8 cellular contexts compared by ENCODE assay signal in the genomic region with DNA sequence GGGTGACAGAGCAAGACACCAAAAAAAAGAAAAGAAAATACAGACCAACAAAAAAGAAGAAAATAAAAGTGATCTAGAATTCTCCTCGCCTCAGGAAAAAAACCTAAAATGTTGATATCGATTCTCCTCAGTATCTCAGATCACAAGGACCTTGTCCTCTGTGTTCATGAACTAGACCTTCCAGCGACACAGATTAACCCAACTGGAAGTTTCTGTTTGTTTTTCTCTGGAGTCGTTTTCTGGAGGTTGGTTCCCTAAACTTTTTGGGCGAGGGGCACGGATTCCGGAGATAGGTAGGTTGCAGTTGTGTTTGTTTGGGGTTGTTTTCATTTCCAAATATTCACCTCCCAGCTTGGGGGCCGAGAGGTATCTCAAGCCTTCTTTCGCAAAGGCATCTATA. TPM values are rescaled to one million over a fixed set of nuclear protein-coding genes. Genes with fewer than 3 reads are reported as not detected.
DNase-seq lines count a peak whose midpoint lies in the region; ATAC-seq and TF ChIP-seq lines count a peak whose summit lies in the region.

No MANE protein-coding gene starts in this region.

- H3K9me3 Mint-ChIP-seq in CD14-positive monocyte (peaks cover 0 to 7% (median 2%) of the 10 kb centered on the region in 7 donors), endodermal cell (peaks cover 4% of the 10 kb centered on the region), osteocyte (ENCODE audit: unreplicated experiment) (no peaks in the 10 kb centered on the region)

- TF ChIP-seq CTCF in CD14-positive monocyte (IDR thresholded peaks at IDR 0.05) (no peak), Loucy (conservative IDR thresholded peaks at IDR 0.05; ENCODE audit: low read length) (no peak), endodermal cell (conservative IDR thresholded peaks at IDR 0.05) (no peak), osteocyte (IDR thresholded peaks at IDR 0.05) (no peak)

- intact Hi-C loops in CD14-positive monocyte (cut with micrococcal nuclease) = loop anchor here (5.0 kb wide), 1 partner anchor 46 kb away; the partner anchor contains the start of gene WSB2 (in 2 of the 2)

- H3K9ac ChIP-seq in Loucy (ENCODE audit: low read depth, low read length, poor library complexity, severe bottlenecking) (no peak overlapping the region), endodermal cell (ENCODE audit: extremely low read depth, low read length, poor library complexity, severe bottlenecking) (no peak overlapping the region)

- H3K27ac ChIP-seq in endodermal cell (ENCODE audit: low read depth, low read length) = no peak overlapping the region

- H3K4me1 ChIP-seq in Loucy (ENCODE audit: insufficient read depth, low read length, poor library complexity, severe bottlenecking) (peaks cover 37% of the 10 kb centered on the region), endodermal cell (ENCODE audit: control insufficient read depth, insufficient read depth, low read length) (no peaks in the 10 kb centered on the region)

- H3K36me3 Mint-ChIP-seq in CD14-positive monocyte (peaks cover 10 to 17% of the 10 kb centered on the region in 2 donors), endodermal cell (ENCODE audit: low read depth) (peaks cover 17% of the 10 kb centered on the region), osteocyte (ENCODE audit: unreplicated experiment) (peaks cover 9% of the 10 kb centered on the region)

- 74 to 78% methylated on average over 4 to 6 of the region's 9 CpGs for WGBS in endodermal cell (ENCODE audit: insufficient coverage in 1 of 2, insufficient read length in 1 of 2), 2 experiments

- H2AFZ ChIP-seq in Loucy (ENCODE audit: low read length) = no peak overlapping the region; the same call in 1 of the 2 replicates

- H3K27ac Mint-ChIP-seq in CD14-positive monocyte (peak overlapping the region in 2 of 7 donors; percentile 50 to 66), endodermal cell (peak overlapping the region; percentile 48), osteocyte (ENCODE audit: unreplicated experiment) (peak overlapping the region; percentile 52)

- H4K20me1 ChIP-seq in Loucy (ENCODE audit: insufficient read depth, low read length, poor library complexity, severe bottlenecking) = peaks cover 17% of the 10 kb centered on the region

- DNase-seq in CD14-positive monocyte (ENCODE audit: low spot score) (no peak), endodermal cell (no peak), osteocyte (ENCODE audit: extremely low spot score, unreplicated experiment) (no peak), dedifferentiated amniotic fluid mesenchymal stem cell (ENCODE audit: extremely low spot score) (no peak)

- peak overlapping the region; percentile 49 for H3K4me2 ChIP-seq in Loucy (ENCODE audit: low read depth, low read length, poor library complexity, severe bottlenecking)

- H3K27me3 Mint-ChIP-seq in CD14-positive monocyte (ENCODE audit: low read depth in 3 of 3) = peaks cover 1 to 11% (median 11%) of the 10 kb centered on the region in 3 donors
- H3K27me3 Mint-ChIP-seq in endodermal cell (ENCODE audit: insufficient read depth) = peaks cover 2% of the 10 kb centered on the region
- H3K27me3 Mint-ChIP-seq in osteocyte (ENCODE audit: unreplicated experiment) = peaks cover 5% of the 10 kb centered on the region

- H3K4me1 Mint-ChIP-seq in CD14-positive monocyte (peaks cover 13% of the 10 kb centered on the region), endodermal cell (peaks cover 11% of the 10 kb centered on the region), osteocyte (ENCODE audit: unreplicated experiment) (peaks cover 11% of the 10 kb centered on the region)

- no peaks in the 10 kb centered on the region for H3F3A ChIP-seq in Loucy (ENCODE audit: low read depth)

- peaks cover 43% of the 10 kb centered on the region for H3K79me2 ChIP-seq in Loucy (ENCODE audit: insufficient read depth, low read length)

- H3K36me3 ChIP-seq in Loucy (ENCODE audit: insufficient read depth, low read length) (peaks cover 21% of the 10 kb centered on the region; the same call in 1 of the 2 replicates), endodermal cell (ENCODE audit: control insufficient read depth, insufficient read depth, low read length) (peaks cover 22% of the 10 kb centered on the region)

- no peaks in the 10 kb centered on the region for H3K27me3 ChIP-seq in Loucy (ENCODE audit: insufficient read depth, low read length, poor library complexity, severe bottlenecking)
- H3K27me3 ChIP-seq in endodermal cell (ENCODE audit: control insufficient read depth, insufficient read depth, low read length, poor library complexity, severe bottlenecking) = no peaks in the 10 kb centered on the region

- no peaks in the 10 kb centered on the region for H3K9me2 ChIP-seq in Loucy (replicated peaks; ENCODE audit: low read depth, low read length)

- peak overlapping the region; percentile 86 to 94 for H3K4me3 Mint-ChIP-seq in CD14-positive monocyte
- H3K4me3 Mint-ChIP-seq in endodermal cell = peak overlapping the region; percentile 82
- H3K4me3 Mint-ChIP-seq in osteocyte (ENCODE audit: unreplicated experiment) = peak overlapping the region; percentile 81

- H3K4me3 ChIP-seq in Loucy (ENCODE audit: low read length, poor library complexity, severe bottlenecking) (peak overlapping the region; percentile 100), endodermal cell (ENCODE audit: low read length) (no peak overlapping the region)

- H3K9me3 ChIP-seq in Loucy (ENCODE audit: insufficient read depth, low read depth, low read length) = no peaks in the 10 kb centered on the region
- H3K9me3 ChIP-seq in endodermal cell (ENCODE audit: control insufficient read depth, low read length) = no peaks in the 10 kb centered on the region

- no peak for ATAC-seq in GM21447 (IDR thresholded peaks at IDR 0.05; ENCODE audit: unreplicated experiment)
- ATAC-seq in HG03354 (IDR thresholded peaks at IDR 0.05; ENCODE audit: poor library complexity, severe bottlenecking, unreplicated experiment) = no peak
- ATAC-seq in GM19463 (IDR thresholded peaks at IDR 0.05; ENCODE audit: unreplicated experiment) = no peak

RNA-seq across cellular contexts. Expression of gene RFC5, which starts 0.6 kb away (rescaled TPM):
- polyA plus RNA-seq in CD14-positive monocyte = 1 to 10 TPM; 6.6 to 7.5 TPM
- total RNA-seq in endodermal cell = 10 to 100 TPM; 32.2 to 46.2 TPM
- 56.0 TPM for polyA plus RNA-seq in endodermal cell (2013, experiment 1 of 2)
- 48.0 TPM for polyA plus RNA-seq in endodermal cell (2013, experiment 2 of 2)
- total RNA-seq in osteocyte = 12.7 and 13.2 TPM in 2 replicates

RNA-seq across cellular contexts. Expression of gene WSB2, which starts 45.0 kb away (rescaled TPM):
- 10 to 100 TPM; 25.4 to 36.3 TPM for polyA plus RNA-seq in CD14-positive monocyte
- total RNA-seq in endodermal cell (10 to 100 TPM; 60.7 to 61.7 TPM), osteocyte (94.7 and 98.2 TPM in 2 replicates)
- 54.5 TPM for polyA plus RNA-seq in endodermal cell (2013, experiment 1 of 2)
- 62.1 TPM for polyA plus RNA-seq in endodermal cell (2013, experiment 2 of 2)

RNA-seq across cellular contexts. Expression of gene KSR2, which starts 47.2 kb away (rescaled TPM):
- polyA plus RNA-seq in CD14-positive monocyte = not detected
- total RNA-seq in endodermal cell (1 to 10 TPM; 1.1 to 2.0 TPM), osteocyte (not detected in 2 replicates)
- polyA plus RNA-seq in endodermal cell (2013, experiment 1 of 2) = 0.43 TPM
- 0.41 TPM for polyA plus RNA-seq in endodermal cell (2013, experiment 2 of 2)
